In the genomic region with DNA sequence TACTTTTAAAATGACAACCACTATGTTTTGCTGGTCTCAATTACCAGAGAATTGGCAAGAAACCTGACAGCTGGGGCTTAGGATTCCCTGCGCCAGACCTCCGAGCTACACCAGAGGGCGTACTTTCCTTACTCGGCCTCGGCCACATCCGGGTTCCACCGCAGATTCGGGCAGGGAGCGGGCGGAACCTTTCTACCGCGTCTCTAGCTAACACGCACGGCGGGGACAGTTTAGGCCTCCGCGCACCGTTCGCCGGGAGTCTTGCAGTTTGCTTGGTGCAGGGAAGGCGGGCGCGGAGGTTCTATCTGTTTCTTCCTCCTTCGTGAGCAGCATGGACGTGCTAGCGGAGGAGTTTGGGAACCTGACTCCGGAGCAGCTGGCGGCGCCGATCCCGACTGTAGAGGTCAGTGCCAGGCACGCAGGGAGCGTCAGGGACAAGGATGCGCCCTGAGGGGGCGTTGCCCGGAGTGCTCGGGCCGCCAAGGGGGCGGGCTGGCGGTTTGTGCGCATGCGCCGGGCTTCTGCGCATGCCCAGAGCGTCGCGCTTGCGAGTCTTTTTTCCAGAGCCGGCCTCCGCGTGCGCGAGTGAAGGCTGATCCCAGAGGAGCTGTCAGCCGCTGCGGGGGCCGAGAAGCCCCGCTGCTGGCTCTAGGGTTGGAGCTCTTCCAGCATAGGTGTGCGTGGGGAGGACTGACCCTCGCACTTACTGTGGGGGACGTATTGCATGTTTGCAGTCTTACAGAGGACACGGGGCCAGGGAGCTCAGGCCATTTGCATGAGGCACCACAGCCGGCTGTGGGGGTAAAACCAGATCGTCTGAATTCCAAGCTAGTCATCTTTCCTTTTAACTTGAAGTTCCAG, we compare ENCODE assay signal across 8 cellular contexts.
DNase-seq lines count a peak whose midpoint lies in the region; ATAC-seq and TF ChIP-seq lines count a peak whose summit lies in the region.

A gene (plus strand): TSS at position 200 of the 861 bp plus-strand sequence. CDS start 132 bp downstream, at position 332.

- DNase-seq in DMS53 (lab: John Stamatoyannopoulos, UW) (peak; percentile 99), OCI-M2 (lab: John Stamatoyannopoulos, UW; ENCODE audit: unreplicated experiment) (peak; percentile 87), erythroblast (lab: John Stamatoyannopoulos, UW) (peak; percentile 97)
- peak; percentile 98 for DNase-seq in activated T-cell treated with anti-CD3 and anti-CD28 coated beads, Interleukin-2, amount 50 U/mL, for 24 hours
- peak; percentile 88 to 91 for DNase-seq in stimulated activated CD8-positive, alpha-beta memory T cell treated with anti-CD3 and anti-CD28 coated beads, Interleukin-7, amount 100 ng/mL, for 1 hour (ENCODE audit: low read depth in 2 of 2)

- peaks cover 16% of the 10 kb centered on the region for H3K4me1 Mint-ChIP-seq in activated T-cell treated with anti-CD3 and anti-CD28 coated beads, Interleukin-2, amount 50 U/mL, for 24 hours (ENCODE audit: low read depth)

- H3K9me3 ChIP-seq in mucosa of stomach (ENCODE audit: control insufficient read depth, low read length): no peaks in the 10 kb centered on the region

- H3K27ac Mint-ChIP-seq in activated T-cell treated with anti-CD3 and anti-CD28 coated beads, Interleukin-2, amount 50 U/mL, for 24 hours: peak within 1 kb of the TSS; percentile 98

- H3K36me3 ChIP-seq in mucosa of stomach (ENCODE audit: control insufficient read depth, insufficient read depth, low read length): no peaks in the 10 kb centered on the region

- H3K9me3 Mint-ChIP-seq in activated T-cell treated with anti-CD3 and anti-CD28 coated beads, Interleukin-2, amount 50 U/mL, for 24 hours: no peaks in the 10 kb centered on the region

- H3K4me3 ChIP-seq in mucosa of stomach (ENCODE audit: low read length): peak within 1 kb of the TSS; percentile 98

- TF ChIP-seq POLR2A in erythroblast (IDR thresholded peaks at IDR 0.05; ENCODE audit: low read length): peak; percentile 82

- H3K27me3 ChIP-seq in mucosa of stomach (ENCODE audit: control insufficient read depth, insufficient read depth, low read length): no peaks in the 10 kb centered on the region

- peak; percentile 83 for TF ChIP-seq RAD21 in Ishikawa (IDR thresholded peaks at IDR 0.05; ENCODE audit: low read depth)

- peaks cover 22% of the 10 kb centered on the region for H3K4me1 ChIP-seq in mucosa of stomach (ENCODE audit: control insufficient read depth, insufficient read depth, low read length)

- peak within 1 kb of the TSS; percentile 95 for H3K4me3 Mint-ChIP-seq in activated T-cell treated with anti-CD3 and anti-CD28 coated beads, Interleukin-2, amount 50 U/mL, for 24 hours

- peak; percentile 30; the same call in 1 of the 2 replicates for TF ChIP-seq EP300 in Ishikawa (IDR thresholded peaks at IDR 0.05; ENCODE audit: borderline replicate concordance)

- ATAC-seq in GM21576 (IDR thresholded peaks at IDR 0.05; ENCODE audit: unreplicated experiment): peak; percentile 84

- H3K36me3 Mint-ChIP-seq in activated T-cell treated with anti-CD3 and anti-CD28 coated beads, Interleukin-2, amount 50 U/mL, for 24 hours (ENCODE audit: low read depth): peaks cover 13% of the 10 kb centered on the region

- peak within 1 kb of the TSS; percentile 75 for H3K9ac ChIP-seq in mucosa of stomach (ENCODE audit: low read length)

- no peaks in the 10 kb centered on the region for H3K27me3 Mint-ChIP-seq in activated T-cell treated with anti-CD3 and anti-CD28 coated beads, Interleukin-2, amount 50 U/mL, for 24 hours

TF ChIP-seq in Ishikawa, 13 proteins besides CTCF, POLR2A, EP300 and RAD21:
- peak; percentile 55 for TF ChIP-seq TEAD4 (IDR thresholded peaks at IDR 0.05)
- TF ChIP-seq TAF1 (IDR thresholded peaks at IDR 0.05; ENCODE audit: low read depth): peak; percentile 82
- peak; percentile 69 for TF ChIP-seq NFIC (IDR thresholded peaks at IDR 0.05)
- no peak for TF ChIP-seq CEBPB (IDR thresholded peaks at IDR 0.05)
- TF ChIP-seq FOXM1 (IDR thresholded peaks at IDR 0.05; ENCODE audit: borderline replicate concordance, low read depth): no peak
- peak; percentile 76 for TF ChIP-seq YY1 (IDR thresholded peaks at IDR 0.05; ENCODE audit: low read depth)
- 0 out of 2 replicates have a peak, but pooled peaks have one; percentile 21 for TF ChIP-seq CREB1 (IDR thresholded peaks at IDR 0.05; ENCODE audit: low read depth)
- TF ChIP-seq TCF12 (IDR thresholded peaks at IDR 0.05; ENCODE audit: low read depth): peak; percentile 75; the same call in 1 of the 2 replicates
- TF ChIP-seq ZBTB7A (IDR thresholded peaks at IDR 0.05; ENCODE audit: low read depth): no peak
- TF ChIP-seq, protein P1, sequence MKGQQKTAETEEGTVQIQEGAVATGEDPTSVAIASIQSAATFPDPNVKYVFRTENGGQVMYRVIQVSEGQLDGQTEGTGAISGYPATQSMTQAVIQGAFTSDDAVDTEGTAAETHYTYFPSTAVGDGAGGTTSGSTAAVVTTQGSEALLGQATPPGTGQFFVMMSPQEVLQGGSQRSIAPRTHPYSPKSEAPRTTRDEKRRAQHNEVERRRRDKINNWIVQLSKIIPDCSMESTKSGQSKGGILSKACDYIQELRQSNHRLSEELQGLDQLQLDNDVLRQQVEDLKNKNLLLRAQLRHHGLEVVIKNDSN (IDR thresholded peaks at IDR 0.05): 0 out of 2 replicates have a peak, but pooled peaks have one; percentile 48
- TF ChIP-seq, protein P2, sequence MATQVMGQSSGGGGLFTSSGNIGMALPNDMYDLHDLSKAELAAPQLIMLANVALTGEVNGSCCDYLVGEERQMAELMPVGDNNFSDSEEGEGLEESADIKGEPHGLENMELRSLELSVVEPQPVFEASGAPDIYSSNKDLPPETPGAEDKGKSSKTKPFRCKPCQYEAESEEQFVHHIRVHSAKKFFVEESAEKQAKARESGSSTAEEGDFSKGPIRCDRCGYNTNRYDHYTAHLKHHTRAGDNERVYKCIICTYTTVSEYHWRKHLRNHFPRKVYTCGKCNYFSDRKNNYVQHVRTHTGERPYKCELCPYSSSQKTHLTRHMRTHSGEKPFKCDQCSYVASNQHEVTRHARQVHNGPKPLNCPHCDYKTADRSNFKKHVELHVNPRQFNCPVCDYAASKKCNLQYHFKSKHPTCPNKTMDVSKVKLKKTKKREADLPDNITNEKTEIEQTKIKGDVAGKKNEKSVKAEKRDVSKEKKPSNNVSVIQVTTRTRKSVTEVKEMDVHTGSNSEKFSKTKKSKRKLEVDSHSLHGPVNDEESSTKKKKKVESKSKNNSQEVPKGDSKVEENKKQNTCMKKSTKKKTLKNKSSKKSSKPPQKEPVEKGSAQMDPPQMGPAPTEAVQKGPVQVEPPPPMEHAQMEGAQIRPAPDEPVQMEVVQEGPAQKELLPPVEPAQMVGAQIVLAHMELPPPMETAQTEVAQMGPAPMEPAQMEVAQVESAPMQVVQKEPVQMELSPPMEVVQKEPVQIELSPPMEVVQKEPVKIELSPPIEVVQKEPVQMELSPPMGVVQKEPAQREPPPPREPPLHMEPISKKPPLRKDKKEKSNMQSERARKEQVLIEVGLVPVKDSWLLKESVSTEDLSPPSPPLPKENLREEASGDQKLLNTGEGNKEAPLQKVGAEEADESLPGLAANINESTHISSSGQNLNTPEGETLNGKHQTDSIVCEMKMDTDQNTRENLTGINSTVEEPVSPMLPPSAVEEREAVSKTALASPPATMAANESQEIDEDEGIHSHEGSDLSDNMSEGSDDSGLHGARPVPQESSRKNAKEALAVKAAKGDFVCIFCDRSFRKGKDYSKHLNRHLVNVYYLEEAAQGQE (IDR thresholded peaks at IDR 0.05; ENCODE audit: low read depth): no peak
- TF ChIP-seq, protein P3, sequence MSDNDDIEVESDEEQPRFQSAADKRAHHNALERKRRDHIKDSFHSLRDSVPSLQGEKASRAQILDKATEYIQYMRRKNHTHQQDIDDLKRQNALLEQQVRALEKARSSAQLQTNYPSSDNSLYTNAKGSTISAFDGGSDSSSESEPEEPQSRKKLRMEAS (IDR thresholded peaks at IDR 0.05): peak; percentile 96
- no peak; the same call in 1 of the 2 replicates for TF ChIP-seq EGR1 (IDR thresholded peaks at IDR 0.05)

Comparison
In these comparisons a context has a peak if more than half of its experiments do, and no peak if none do; other contexts are left out.
1. Peak in every context shown above with its lines: DNase-seq, ATAC-seq and H3K4me3 ChIP-seq.